ENCODE assay signal across 11 cellular contexts in genomic region chr5:116076496-116076895, GRCh38. TPM values are rescaled to one million over a fixed set of nuclear protein-coding genes. Genes with fewer than 3 reads are reported as not detected.
DNase-seq lines count a peak whose midpoint lies in the region; ATAC-seq and TF ChIP-seq lines count a peak whose summit lies in the region.
"Had no signal": no experiment of that assay in that cellular context is flagged by ENCODE, and none has a peak within 500 bp of the region (broad histone marks: within the 10 kb centered on the region; RNA-seq: fewer than 3 reads in every experiment).

No MANE protein-coding gene starts in this region.

- H2AFZ ChIP-seq in SK-N-SH (ENCODE audit: low read depth): no peak overlapping the region

- H3K4me1 Mint-ChIP-seq in endodermal cell (peaks cover 8% of the 10 kb centered on the region), mesothelial cell of epicardium (peaks cover 12% of the 10 kb centered on the region)

- H3K27ac Mint-ChIP-seq in endodermal cell: no peak overlapping the region
- no peak overlapping the region for H3K27ac Mint-ChIP-seq in mesothelial cell of epicardium

- no peak overlapping the region for H3K4me3 Mint-ChIP-seq in endodermal cell
- H3K4me3 Mint-ChIP-seq in mesothelial cell of epicardium: no peak overlapping the region

- H3K27ac ChIP-seq in BLaER1 (peak overlapping the region; percentile 49), RWPE2 (ENCODE audit: poor library complexity, severe bottlenecking) (no peak overlapping the region), endodermal cell (ENCODE audit: low read depth, low read length) (no peak overlapping the region), SK-N-SH (ENCODE audit: low read depth in 2 of 2, low read length in 1 of 2) (no peak overlapping the region)

- H3K27me3 ChIP-seq in BLaER1: no peaks in the 10 kb centered on the region
- peaks cover 4% of the 10 kb centered on the region for H3K27me3 ChIP-seq in RWPE2 (ENCODE audit: insufficient read depth, poor library complexity, severe bottlenecking)
- H3K27me3 ChIP-seq in endodermal cell (ENCODE audit: control insufficient read depth, insufficient read depth, low read length, poor library complexity, severe bottlenecking): no peaks in the 10 kb centered on the region
- no peaks in the 10 kb centered on the region for H3K27me3 ChIP-seq in SK-N-SH (ENCODE audit: insufficient read depth)

- no peaks in the 10 kb centered on the region for H3K27me3 Mint-ChIP-seq in endodermal cell (ENCODE audit: insufficient read depth)
- peaks cover 2% of the 10 kb centered on the region for H3K27me3 Mint-ChIP-seq in mesothelial cell of epicardium (ENCODE audit: low read depth)

- no peaks in the 10 kb centered on the region for H3F3A ChIP-seq in SK-N-SH (replicated peaks; ENCODE audit: insufficient read depth)

- H3K36me3 Mint-ChIP-seq in endodermal cell (ENCODE audit: low read depth): no peaks in the 10 kb centered on the region
- H3K36me3 Mint-ChIP-seq in mesothelial cell of epicardium: peaks cover 5% of the 10 kb centered on the region

- CTCF ChIA-PET in SK-N-SH (lab: Yijun Ruan, JAX): interaction anchor here (1.0 to 1.9 kb wide), 2 partner anchors 8 to 246 kb away, joined by 3 to 6 read pairs; no protein-coding TSS in a partner anchor

- H3K9ac ChIP-seq in BLaER1 (no peak overlapping the region), endodermal cell (ENCODE audit: extremely low read depth, low read length, poor library complexity, severe bottlenecking) (no peak overlapping the region), SK-N-SH (no peak overlapping the region)

- H3K4me1 ChIP-seq in BLaER1 (peaks cover 27% of the 10 kb centered on the region), RWPE2 (ENCODE audit: insufficient read depth, poor library complexity, severe bottlenecking) (no peaks in the 10 kb centered on the region), endodermal cell (ENCODE audit: control insufficient read depth, insufficient read depth, low read length) (no peaks in the 10 kb centered on the region), SK-N-SH (ENCODE audit: control insufficient read depth in 1 of 2, insufficient read depth in 2 of 2, low read depth in 1 of 2, low read length in 1 of 2) (no peaks in the 10 kb centered on the region; a peak in 1 of 4 replicates)

- ATAC-seq in GM19035 (IDR thresholded peaks at IDR 0.05; ENCODE audit: unreplicated experiment) (peak; percentile 98), HG02981 (IDR thresholded peaks at IDR 0.05; ENCODE audit: unreplicated experiment) (peak; percentile 98), RWPE2 (ENCODE audit: low read depth) (0 out of 3 replicates have a peak, but pooled peaks have one; percentile 17)

- TF ChIP-seq CTCF in RWPE2 (IDR thresholded peaks at IDR 0.05; ENCODE audit: poor library complexity, severe bottlenecking) (no peak), endodermal cell (conservative IDR thresholded peaks at IDR 0.05) (no peak), mesothelial cell of epicardium (IDR thresholded peaks at IDR 0.05; ENCODE audit: unreplicated experiment) (no peak), SK-N-SH (IDR thresholded peaks at IDR 0.05) (no peak)

- H3K36me3 ChIP-seq in BLaER1 (peaks cover 6% of the 10 kb centered on the region; the same call in 1 of the 2 replicates), RWPE2 (ENCODE audit: low read depth) (no peaks in the 10 kb centered on the region), endodermal cell (ENCODE audit: control insufficient read depth, insufficient read depth, low read length) (no peaks in the 10 kb centered on the region), SK-N-SH (replicated peaks in 1 of 2; ENCODE audit: control insufficient read depth in 1 of 2, insufficient read depth in 2 of 2, low read length in 1 of 2) (no peaks in the 10 kb centered on the region)

- H3K9me3 ChIP-seq in BLaER1 (no peaks in the 10 kb centered on the region), RWPE2 (ENCODE audit: severe bottlenecking) (no peaks in the 10 kb centered on the region), endodermal cell (ENCODE audit: control insufficient read depth, low read length) (no peaks in the 10 kb centered on the region), SK-N-SH (no peaks in the 10 kb centered on the region)

- H3K4me3 ChIP-seq in BLaER1 (no peak overlapping the region), RWPE2 (ENCODE audit: severe bottlenecking) (no peak overlapping the region), endodermal cell (ENCODE audit: low read length) (no peak overlapping the region), SK-N-SH (ENCODE audit: low read depth in 2 of 2, low read length in 1 of 2) (no peak overlapping the region)

- no peak for TF ChIP-seq RAD21 in SK-N-SH (IDR thresholded peaks at IDR 0.05; ENCODE audit: low read length)

- WGBS in endodermal cell (ENCODE audit: insufficient coverage in 1 of 2, insufficient read length in 1 of 2), 2 experiments: 100% methylated on average over 1 of the region's 1 CpG; no CpG with 5 or more reads in 1 of the 2 experiments
- 100% methylated on average over 1 of the region's 1 CpG for WGBS in SK-N-SH (ENCODE audit: low lambda C conversion rate)

- POLR2A ChIA-PET in SK-N-SH (lab: Yijun Ruan, JAX): no interaction called here

- H4K20me1 ChIP-seq in BLaER1: no peaks in the 10 kb centered on the region
- no peaks in the 10 kb centered on the region for H4K20me1 ChIP-seq in SK-N-SH (ENCODE audit: insufficient read depth)

- H3K9me3 Mint-ChIP-seq in endodermal cell (no peaks in the 10 kb centered on the region), mesothelial cell of epicardium (no peaks in the 10 kb centered on the region)

- DNase-seq in RWPE2 (ENCODE audit: low spot score) (no peak), HT-29 (ENCODE audit: low spot score) (no peak), endodermal cell (no peak), mesothelial cell of epicardium (ENCODE audit: low spot score in 2 of 2, unreplicated experiment in 2 of 2) (no peak), SK-N-SH (no peak)
- DNase-seq: activated naive CD4-positive, alpha-beta T cell; DND-41; NCI-H1048 had no signal

- H3K79me2 ChIP-seq in SK-N-SH (ENCODE audit: insufficient read depth): no peaks in the 10 kb centered on the region

- H3K9me2 ChIP-seq in SK-N-SH: no peaks in the 10 kb centered on the region

- TF ChIP-seq EP300 in SK-N-SH (IDR thresholded peaks at IDR 0.05; ENCODE audit: borderline replicate concordance in 1 of 2, low read depth in 1 of 2, low read length in 1 of 2): no peak

- H3K4me2 ChIP-seq in BLaER1: peak overlapping the region; percentile 56
- H3K4me2 ChIP-seq in SK-N-SH: no peak overlapping the region

TF ChIP-seq in SK-N-SH, 30 proteins besides CTCF, POLR2A, EP300 and RAD21 (continues in another document):
- TF ChIP-seq TAF1 (IDR thresholded peaks at IDR 0.05; ENCODE audit: borderline replicate concordance, low read depth, low read length): no peak
- no peak for TF ChIP-seq SIN3A (IDR thresholded peaks at IDR 0.05; ENCODE audit: borderline replicate concordance, low read depth, low read length)
- TF ChIP-seq MAX (IDR thresholded peaks at IDR 0.05; ENCODE audit: low read depth): no peak
- no peak for TF ChIP-seq MEF2A (IDR thresholded peaks at IDR 0.05; ENCODE audit: borderline replicate concordance, low read depth)
- TF ChIP-seq USF1 (IDR thresholded peaks at IDR 0.05; ENCODE audit: borderline replicate concordance, low read depth): no peak
- TF ChIP-seq POLR2AphosphoS5 (IDR thresholded peaks at IDR 0.05; ENCODE audit: low read depth, low read length): no peak
- TF ChIP-seq TEAD4 (IDR thresholded peaks at IDR 0.05; ENCODE audit: borderline replicate concordance, insufficient read depth): no peak
- no peak for TF ChIP-seq FOXM1 (IDR thresholded peaks at IDR 0.05; ENCODE audit: low read depth)
- no peak for TF ChIP-seq USF2 (IDR thresholded peaks at IDR 0.05; ENCODE audit: borderline replicate concordance, low read depth, low read length)
- no peak for TF ChIP-seq YY1 (IDR thresholded peaks at IDR 0.05; ENCODE audit: low read depth)

RNA-seq across cellular contexts. Expression of gene COMMD10, which starts 8.3 kb away (rescaled TPM):
- 9.7 and 10.9 TPM in 2 replicates for total RNA-seq in HT-29 (2014; rRNA removed; shearing (Covaris generic))
- total RNA-seq in endodermal cell (10 to 100 TPM; 25.3 to 29.8 TPM), mesothelial cell of epicardium (22.6 to 25.7 TPM (median 23.3 TPM) in 3 replicates)
- polyA plus RNA-seq in endodermal cell (2013, experiment 1 of 2): 45.7 TPM
- 42.1 TPM for polyA plus RNA-seq in endodermal cell (2013, experiment 2 of 2)
- 9.4 and 13.6 TPM in 2 replicates for polyA plus RNA-seq in SK-N-SH (2012; rRNA removed)
- polyA plus RNA-seq in SK-N-SH (2012; cell fraction: cytosol; rRNA removed): 18.8 and 21.4 TPM in 2 replicates
- polyA plus RNA-seq in SK-N-SH (2012; cell fraction: nucleus; rRNA removed): 3.7 and 11.5 TPM in 2 replicates

RNA-seq across cellular contexts. Expression of gene ARL14EPL, which starts 44.2 kb away (rescaled TPM):
- not detected in 2 replicates for total RNA-seq in HT-29 (2014; rRNA removed; shearing (Covaris generic))
- total RNA-seq in endodermal cell (not detected), mesothelial cell of epicardium (0.25 TPM in 1 of 3 replicates, not detected in the others)
- polyA plus RNA-seq in endodermal cell (2013, experiment 1 of 2): not detected
- not detected for polyA plus RNA-seq in endodermal cell (2013, experiment 2 of 2)
- polyA plus RNA-seq in SK-N-SH (2012; rRNA removed): not detected in 2 replicates
- not detected in 2 replicates for polyA plus RNA-seq in SK-N-SH (2012; cell fraction: cytosol; rRNA removed)
- polyA plus RNA-seq in SK-N-SH (2012; cell fraction: nucleus; rRNA removed): not detected in 2 replicates

Comparison
In these comparisons a context has a peak if more than half of its experiments do, and no peak if none do; other contexts are left out.
1. ATAC-seq: peak in every context shown above with its lines; median percentile 98 in GM19035; 98 in HG02981; 17 in RWPE2.